In the genomic region with DNA sequence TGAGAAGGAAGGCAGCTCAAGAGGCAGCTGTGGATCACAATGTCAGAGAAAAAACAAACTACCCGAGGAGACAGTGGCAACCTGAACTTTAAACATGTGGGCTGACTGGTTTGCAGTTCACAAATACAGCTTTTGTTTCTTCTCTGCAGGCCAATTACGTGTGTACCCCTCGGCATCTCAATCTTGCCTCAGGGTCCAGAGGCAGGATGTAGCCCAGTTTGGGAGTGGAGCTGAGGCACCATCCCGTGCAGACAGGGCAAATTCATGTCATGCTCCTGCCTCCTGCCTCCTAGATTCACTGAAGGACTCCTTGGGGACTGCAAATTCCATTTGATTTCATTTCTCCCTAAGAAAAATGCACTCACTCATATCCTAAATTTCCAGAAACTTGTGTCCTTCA, we compare ENCODE assay signal across 15 cellular contexts.
DNase-seq lines count a peak whose midpoint lies in the region; ATAC-seq, FAIRE-seq and TF ChIP-seq lines count a peak whose summit lies in the region.
"Had no signal": no experiment of that assay in that cellular context is flagged by ENCODE, and none has a peak within 500 bp of the region (broad histone marks: within the 10 kb centered on the region; RNA-seq: fewer than 3 reads in every experiment).

No MANE protein-coding gene starts in this region.

- no peak overlapping the region for H3K4me3 Mint-ChIP-seq in astrocyte (ENCODE audit: unreplicated experiment)
- H3K4me3 Mint-ChIP-seq: activated CD4-positive, alpha-beta T cell treated with anti-CD3 and anti-CD28 coated beads for 36 hours had no signal

- no peaks in the 10 kb centered on the region for H3K79me2 ChIP-seq in astrocyte (ENCODE audit: insufficient read depth, low read length)

- DNase-seq in 8988T = peak; percentile 25
- peak; percentile 73 for DNase-seq in HFF-Myc (ENCODE audit: extremely low read depth, low read depth)
- peak; percentile 76 for DNase-seq in astrocyte (ENCODE audit: low read depth)
- peak; percentile 26 for DNase-seq in kidney epithelial cell (ENCODE audit: low read depth)
- DNase-seq in midbrain (lab: John Stamatoyannopoulos, UW) = no peak
- no peak for DNase-seq in NCI-H1417 treated with DMSO at 0.1 percent for 48 hours (lab: John Stamatoyannopoulos, UW)
- DNase-seq in activated CD4-positive, alpha-beta T cell treated with anti-CD3 and anti-CD28 coated beads for 1 hour = no peak
- no peak for DNase-seq in activated naive CD4-positive, alpha-beta T cell treated with anti-CD3 and anti-CD28 coated beads, Interleukin-2, amount 50 U/mL, for 72 hours (ENCODE audit: low spot score in 2 of 2)
- DNase-seq: activated CD4-positive, alpha-beta T cell treated with anti-CD3 and anti-CD28 coated beads for 36 hours; activated naive CD4-positive, alpha-beta T cell treated with anti-CD3 and anti-CD28 coated beads, Interleukin-2, amount 50 U/mL, for 16 hours; lower lobe of right lung; NCI-H1105 had no signal

- TF ChIP-seq CTCF in HFF-Myc (IDR thresholded peaks at IDR 0.05; ENCODE audit: low read depth, low read length, missing control alignments) (no peak), astrocyte (IDR thresholded peaks at IDR 0.05; ENCODE audit: insufficient read depth, low read depth, low read length) (no peak), kidney epithelial cell (IDR thresholded peaks at IDR 0.05; ENCODE audit: insufficient read depth, low read length, poor library complexity, severe bottlenecking) (no peak)

- peak overlapping the region; percentile 20 for H3K4me2 ChIP-seq in astrocyte (ENCODE audit: low read length)

- H3K9me3 Mint-ChIP-seq in astrocyte (ENCODE audit: unreplicated experiment) = no peaks in the 10 kb centered on the region
- no peaks in the 10 kb centered on the region for H3K9me3 Mint-ChIP-seq in activated naive CD4-positive, alpha-beta T cell treated with anti-CD3 and anti-CD28 coated beads, Interleukin-2, amount 50 U/mL, for 72 hours

- H2AFZ ChIP-seq in astrocyte (ENCODE audit: low read depth, low read length) = peak overlapping the region; percentile 30

- no peaks in the 10 kb centered on the region for H3K27me3 Mint-ChIP-seq in astrocyte (ENCODE audit: low read depth, unreplicated experiment)
- H3K27me3 Mint-ChIP-seq: activated CD4-positive, alpha-beta T cell treated with anti-CD3 and anti-CD28 coated beads for 36 hours had no signal

- peaks cover 11% of the 10 kb centered on the region for H3K4me1 Mint-ChIP-seq in astrocyte (ENCODE audit: low read depth, unreplicated experiment)
- H3K4me1 Mint-ChIP-seq: activated CD4-positive, alpha-beta T cell treated with anti-CD3 and anti-CD28 coated beads for 36 hours had no signal

- H3K27ac Mint-ChIP-seq in astrocyte (ENCODE audit: unreplicated experiment) = peak overlapping the region; percentile 19
- H3K27ac Mint-ChIP-seq in activated naive CD4-positive, alpha-beta T cell treated with anti-CD3 and anti-CD28 coated beads, Interleukin-2, amount 50 U/mL, for 72 hours = no peak overlapping the region
- H3K27ac Mint-ChIP-seq: activated CD4-positive, alpha-beta T cell treated with anti-CD3 and anti-CD28 coated beads for 36 hours had no signal

- peaks cover 8% of the 10 kb centered on the region for H3K4me1 ChIP-seq in astrocyte (ENCODE audit: insufficient read depth, low read length)
- H3K4me1 ChIP-seq: lower lobe of right lung had no signal

- H4K20me1 ChIP-seq in astrocyte (ENCODE audit: insufficient read depth, low read length) = no peaks in the 10 kb centered on the region

- no peaks in the 10 kb centered on the region for H3K27me3 ChIP-seq in astrocyte (ENCODE audit: insufficient read depth, low read length)
- no peaks in the 10 kb centered on the region for H3K27me3 ChIP-seq in kidney epithelial cell (ENCODE audit: control insufficient read depth, insufficient read depth, low read length)

- H3K27ac ChIP-seq in astrocyte (ENCODE audit: low read depth, low read length) = peak overlapping the region; percentile 23
- H3K27ac ChIP-seq: lower lobe of right lung had no signal

- no peak for FAIRE-seq in astrocyte (lab: Jason Lieb, UNC)
- FAIRE-seq: A204.1, endothelial cell of umbilical vein, GM12891 had no signal

- H3K36me3 ChIP-seq in astrocyte (ENCODE audit: insufficient read depth, low read length) (no peaks in the 10 kb centered on the region), kidney epithelial cell (ENCODE audit: control insufficient read depth, insufficient read depth, low read length) (no peaks in the 10 kb centered on the region)
- H3K36me3 ChIP-seq: lower lobe of right lung had no signal

- H3K4me3 ChIP-seq in HFF-Myc (replicated peaks; ENCODE audit: low read depth, low read length) (no peak overlapping the region), astrocyte (ENCODE audit: insufficient read depth, low read depth, low read length) (no peak overlapping the region), kidney epithelial cell (ENCODE audit: low read depth, low read length) (no peak overlapping the region)
- H3K4me3 ChIP-seq: lower lobe of right lung had no signal

- no peaks in the 10 kb centered on the region for H3K36me3 Mint-ChIP-seq in astrocyte (ENCODE audit: low read depth, unreplicated experiment)
- H3K36me3 Mint-ChIP-seq in activated naive CD4-positive, alpha-beta T cell treated with anti-CD3 and anti-CD28 coated beads, Interleukin-2, amount 50 U/mL, for 72 hours = no peaks in the 10 kb centered on the region

- no peak overlapping the region for H3K9ac ChIP-seq in astrocyte (ENCODE audit: low read length)

- no peaks in the 10 kb centered on the region for H3K9me3 ChIP-seq in astrocyte (ENCODE audit: insufficient read depth, low read depth, low read length)
- H3K9me3 ChIP-seq: lower lobe of right lung had no signal

- no peak for ATAC-seq in activated naive CD4-positive, alpha-beta T cell treated with anti-CD3 and anti-CD28 coated beads, Interleukin-2, amount 50 U/mL, for 72 hours
- ATAC-seq: activated CD4-positive, alpha-beta T cell treated with anti-CD3 and anti-CD28 coated beads for 36 hours; lower lobe of right lung had no signal

Comparison
In these comparisons a context has a peak if more than half of its experiments do, and no peak if none do; other contexts are left out.
1. DNase-seq: peak in 8988T (single experiment), HFF-Myc (single experiment), astrocyte (single experiment) and kidney epithelial cell (single experiment); none in midbrain (single experiment), NCI-H1417 treated with DMSO at 0.1 percent for 48 hours (single experiment), activated CD4-positive, alpha-beta T cell treated with anti-CD3 and anti-CD28 coated beads for 1 hour (single experiment) and activated naive CD4-positive, alpha-beta T cell treated with anti-CD3 and anti-CD28 coated beads, Interleukin-2, amount 50 U/mL, for 72 hours (0 of 2).